In genomic region chr10:44172883-44173557, GRCh38 we compare ENCODE assay signal across 1 cellular context.
TF ChIP-seq lines count a peak whose summit lies in the region.

No MANE protein-coding gene starts in this region.

TF ChIP-seq in HEK293, 187 proteins besides CTCF, POLR2A, EP300 and RAD21 (continued from another document):
- TF ChIP-seq ZNF280D (tag by site-specific recombination; IDR thresholded peaks at IDR 0.05) (no peak), ZNF112 (tag by site-specific recombination; IDR thresholded peaks at IDR 0.05) (no peak), ZNF639 (tag by site-specific recombination; IDR thresholded peaks at IDR 0.05) (no peak), ZBTB11 (tag by site-specific recombination; conservative IDR thresholded peaks at IDR 0.05; ENCODE audit: low read depth) (no peak), ZNF335 (tag by site-specific recombination; conservative IDR thresholded peaks at IDR 0.05) (no peak), ZNF530 (tag by site-specific recombination; IDR thresholded peaks at IDR 0.05; ENCODE audit: low read depth) (no peak), FEZF1 (tag by site-specific recombination; IDR thresholded peaks at IDR 0.05) (peak; percentile 32; the same call in 1 of the 2 replicates), ZNF501 (tag by site-specific recombination; IDR thresholded peaks at IDR 0.05) (no peak), ZNF221 (tag by site-specific recombination; IDR thresholded peaks at IDR 0.05; ENCODE audit: borderline replicate concordance) (no peak), KLF16 (tag by site-specific recombination; IDR thresholded peaks at IDR 0.05) (no peak), ZNF600 (tag by site-specific recombination; IDR thresholded peaks at IDR 0.05) (no peak), ZNF692 (tag by site-specific recombination; IDR thresholded peaks at IDR 0.05) (no peak), ZNF223 (tag by site-specific recombination; IDR thresholded peaks at IDR 0.05) (no peak), ZFHX2 (tag by site-specific recombination; conservative IDR thresholded peaks at IDR 0.05) (0 out of 2 replicates have a peak, but pooled peaks have one; percentile 9), ZNF157 (tag by site-specific recombination; IDR thresholded peaks at IDR 0.05) (no peak), ZIC2 (tag by site-specific recombination; IDR thresholded peaks at IDR 0.05) (peak; percentile 95), PRDM2 (tag by site-specific recombination; IDR thresholded peaks at IDR 0.05; ENCODE audit: borderline replicate concordance) (no peak), ZNF24 (tag by site-specific recombination; IDR thresholded peaks at IDR 0.05) (no peak), PBX3 (CRISPR knock-in tag; IDR thresholded peaks at IDR 0.05) (no peak), ZNF549 (tag by site-specific recombination; IDR thresholded peaks at IDR 0.05) (no peak), KLF10 (tag by site-specific recombination; IDR thresholded peaks at IDR 0.05) (peak; percentile 76), MEIS1 (CRISPR knock-in tag; IDR thresholded peaks at IDR 0.05; ENCODE audit: borderline replicate concordance) (peak; percentile 85), INSM2 (tag by site-specific recombination; IDR thresholded peaks at IDR 0.05) (no peak), ZNF146 (tag by site-specific recombination; IDR thresholded peaks at IDR 0.05) (no peak), ZNF16 (tag by site-specific recombination; IDR thresholded peaks at IDR 0.05; ENCODE audit: low read depth) (no peak), PRDM1 (tag by site-specific recombination; IDR thresholded peaks at IDR 0.05) (no peak), GFI1B (tag by site-specific recombination; IDR thresholded peaks at IDR 0.05) (no peak), ZNF23 (tag by site-specific recombination; IDR thresholded peaks at IDR 0.05; ENCODE audit: borderline replicate concordance) (no peak), ZNF670 (tag by site-specific recombination; IDR thresholded peaks at IDR 0.05; ENCODE audit: low read depth) (no peak), GLIS1 (tag by site-specific recombination; IDR thresholded peaks at IDR 0.05) (peak; percentile 90)
